In genomic region chr2:27901219-27901618, GRCh38 we compare ENCODE assay signal across 13 cellular contexts. TPM values are rescaled to one million over a fixed set of nuclear protein-coding genes. Genes with fewer than 3 reads are reported as not detected.
DNase-seq lines count a peak whose midpoint lies in the region; ATAC-seq, FAIRE-seq and TF ChIP-seq lines count a peak whose summit lies in the region.
"Had no signal": no experiment of that assay in that cellular context is flagged by ENCODE, and none has a peak within 500 bp of the region (broad histone marks: within the 10 kb centered on the region; RNA-seq: fewer than 3 reads in every experiment).

No MANE protein-coding gene starts in this region.

- H2AFZ ChIP-seq in ACC112 (ENCODE audit: low read length, unreplicated experiment) (no peak overlapping the region), keratinocyte (ENCODE audit: control insufficient read depth, low read length) (no peak overlapping the region)
- H2AFZ ChIP-seq: hepatocyte had no signal

- H3K4me3 Mint-ChIP-seq in activated CD4-positive, alpha-beta T cell treated with anti-CD3 and anti-CD28 coated beads, Interleukin-2, amount 10 ng/mL, durations not matched to agents 24 days and 14 days: no peak overlapping the region
- H3K4me3 Mint-ChIP-seq: CD8-positive, alpha-beta T cell had no signal

- H3K9me3 ChIP-seq in keratinocyte (ENCODE audit: control insufficient read depth, low read depth, low read length): no peaks in the 10 kb centered on the region
- H3K9me3 ChIP-seq: Peyer's patch had no signal

- H3K36me3 Mint-ChIP-seq in activated CD4-positive, alpha-beta T cell treated with anti-CD3 and anti-CD28 coated beads, Interleukin-2, amount 10 ng/mL, durations not matched to agents 24 days and 14 days (ENCODE audit: low read depth): peaks cover 72% of the 10 kb centered on the region

- DNase-seq in EL (peak; percentile 31), keratinocyte (ENCODE audit: low read depth, low spot score) (no peak), NCI-H524 treated with DMSO at 0.1 percent for 48 hours (lab: John Stamatoyannopoulos, UW) (no peak)
- no peak for DNase-seq in activated CD4-positive, alpha-beta T cell treated with anti-CD3 and anti-CD28 coated beads, Interleukin-2, amount 10 ng/mL, durations not matched to agents 24 days and 14 days
- DNase-seq: CD8-positive, alpha-beta T cell; HCEC 1CT; NCI-H2029 treated with DMSO at 0.1 percent for 48 hours; Peyer's patch had no signal

- H3K9me3 Mint-ChIP-seq in activated CD4-positive, alpha-beta T cell treated with anti-CD3 and anti-CD28 coated beads, Interleukin-2, amount 10 ng/mL, durations not matched to agents 24 days and 14 days: peaks cover 23% of the 10 kb centered on the region
- H3K9me3 Mint-ChIP-seq: CD8-positive, alpha-beta T cell had no signal

- H3K27me3 ChIP-seq in ACC112 (ENCODE audit: insufficient read depth, low read length) (no peaks in the 10 kb centered on the region), keratinocyte (ENCODE audit: control insufficient read depth, extremely low read depth, insufficient read depth, low read length) (no peaks in the 10 kb centered on the region)
- H3K27me3 ChIP-seq: hepatocyte, Peyer's patch had no signal

- TF ChIP-seq CTCF in keratinocyte (optimal IDR thresholded peaks at IDR 0.05 in 1 of 3, IDR thresholded peaks at IDR 0.05 in 1 of 3, conservative IDR thresholded peaks at IDR 0.05 in 1 of 3; ENCODE audit: extremely low read depth in 1 of 3, insufficient read depth in 2 of 3, low read length in 3 of 3): no peak

- intact Hi-C loops in activated CD4-positive, alpha-beta T cell treated with anti-CD3 and anti-CD28 coated beads, Interleukin-2, amount 10 ng/mL, durations not matched to agents 24 days and 14 days (cut with micrococcal nuclease): loop anchor here (1.0 to 10.0 kb wide), 2 partner anchors 8 to 374 kb away; no protein-coding TSS in a partner anchor

- dilution Hi-C loops in keratinocyte (cut with MboI; ENCODE audit: extremely low pct_ligation_motif_present, low sequenced_read_pairs): no loop called here

- H3K36me3 ChIP-seq in ACC112 (ENCODE audit: insufficient read depth, low read length) (peaks cover 20% of the 10 kb centered on the region), keratinocyte (ENCODE audit: control insufficient read depth in 2 of 2, extremely low read depth in 1 of 2, insufficient read depth in 2 of 2, low read length in 2 of 2) (peaks cover 0 to 3% of the 10 kb centered on the region in 2 experiments)

- peak overlapping the region; percentile 19 for H3K27ac Mint-ChIP-seq in activated CD4-positive, alpha-beta T cell treated with anti-CD3 and anti-CD28 coated beads, Interleukin-2, amount 10 ng/mL, durations not matched to agents 24 days and 14 days
- H3K27ac Mint-ChIP-seq: CD8-positive, alpha-beta T cell had no signal

- peaks cover 52% of the 10 kb centered on the region for H3K4me1 Mint-ChIP-seq in activated CD4-positive, alpha-beta T cell treated with anti-CD3 and anti-CD28 coated beads, Interleukin-2, amount 10 ng/mL, durations not matched to agents 24 days and 14 days

- peaks cover 25% of the 10 kb centered on the region for H3K4me1 ChIP-seq in ACC112 (ENCODE audit: control insufficient read depth, insufficient read depth, low read length, unreplicated experiment)
- H3K4me1 ChIP-seq in keratinocyte (ENCODE audit: control insufficient read depth, extremely low read depth, insufficient read depth, low read length): peaks cover 5% of the 10 kb centered on the region
- H3K4me1 ChIP-seq: Peyer's patch had no signal

- peak overlapping the region; percentile 19; the same call in 1 of the 2 replicates for H3K27ac ChIP-seq in ACC112 (ENCODE audit: low read depth, low read length)
- no peak overlapping the region for H3K27ac ChIP-seq in keratinocyte (ENCODE audit: control insufficient read depth, insufficient read depth, low read length)
- H3K27ac ChIP-seq: hepatocyte, Peyer's patch had no signal

- no peak overlapping the region for H3K4me2 ChIP-seq in keratinocyte (ENCODE audit: control insufficient read depth, extremely low read depth, insufficient read depth, low read depth, low read length)
- H3K4me2 ChIP-seq: hepatocyte had no signal

- no peak for TF ChIP-seq POLR2A in GM18505 (IDR thresholded peaks at IDR 0.05; ENCODE audit: borderline replicate concordance, extremely low read depth, insufficient read depth, insufficient read length)

- H3K79me2 ChIP-seq in ACC112 (ENCODE audit: control insufficient read depth, insufficient read depth, low read length, unreplicated experiment) (peaks cover 4% of the 10 kb centered on the region), keratinocyte (ENCODE audit: control insufficient read depth, insufficient read depth, low read length) (no peaks in the 10 kb centered on the region)

- H3K27me3 Mint-ChIP-seq in activated CD4-positive, alpha-beta T cell treated with anti-CD3 and anti-CD28 coated beads, Interleukin-2, amount 10 ng/mL, durations not matched to agents 24 days and 14 days: no peaks in the 10 kb centered on the region

- no peaks in the 10 kb centered on the region for H3K9me1 ChIP-seq in keratinocyte (ENCODE audit: control insufficient read depth, extremely low read depth, insufficient read depth, low read length)

- no peak overlapping the region for H3K9ac ChIP-seq in keratinocyte (ENCODE audit: control insufficient read depth, extremely low read depth, insufficient read depth, low read length)

- ATAC-seq in HG03378 (IDR thresholded peaks at IDR 0.05; ENCODE audit: unreplicated experiment) (no peak), GM18505 (IDR thresholded peaks at IDR 0.05; ENCODE audit: unreplicated experiment) (no peak), HG03139 (IDR thresholded peaks at IDR 0.05; ENCODE audit: unreplicated experiment) (no peak)
- ATAC-seq: CD8-positive, alpha-beta T cell had no signal

- peak; percentile 29 for FAIRE-seq in keratinocyte (lab: Jason Lieb, UNC)

- H4K20me1 ChIP-seq in keratinocyte (ENCODE audit: control insufficient read depth, extremely low read depth, insufficient read depth, low read length): no peaks in the 10 kb centered on the region

- H3K4me3 ChIP-seq in ACC112 (ENCODE audit: low read depth, low read length) (no peak overlapping the region), keratinocyte (ENCODE audit: control insufficient read depth in 2 of 3, extremely low read depth in 1 of 3, insufficient read depth in 2 of 3, low read depth in 1 of 3, low read length in 3 of 3) (no peak overlapping the region)
- H3K4me3 ChIP-seq: hepatocyte, Peyer's patch had no signal

RNA-seq across cellular contexts. Expression of gene BABAM2, which starts 10.7 kb away (rescaled TPM):
- 45.9 and 46.7 TPM in 2 replicates for total RNA-seq in activated CD4-positive, alpha-beta T cell treated with anti-CD3 and anti-CD28 coated beads, Interleukin-2, amount 10 ng/mL, durations not matched to agents 24 days and 14 days
- polyA plus RNA-seq in keratinocyte: 24.3 to 30.3 TPM (median 29.8 TPM) in 3 replicates
- polyA plus RNA-seq in keratinocyte (2011; ENCODE audit: low read depth): 5.8 TPM
- polyA plus RNA-seq in keratinocyte (2011; cell fraction: cytosol; rRNA removed): 29.7 and 48.3 TPM in 2 replicates
- polyA plus RNA-seq in keratinocyte (2011; cell fraction: nucleus; rRNA removed): 29.3 and 30.2 TPM in 2 replicates
- polyA plus RNA-seq in keratinocyte (2012; ENCODE audit: low replicate concordance): 28.1 and 29.8 TPM in 2 replicates
- 16.4 to 31.4 TPM (median 28.3 TPM) in 3 replicates for polyA minus RNA-seq in keratinocyte
- 17.6 TPM for polyA minus RNA-seq in keratinocyte (2011; cell fraction: cytosol; rRNA and poly(A)+ RNA removed)
- 20.4 and 55.5 TPM in 2 replicates for polyA minus RNA-seq in keratinocyte (2011; cell fraction: nucleus; rRNA and poly(A)+ RNA removed)

RNA-seq across cellular contexts. Expression of gene RBKS, which starts 11.0 kb away (rescaled TPM):
- total RNA-seq in activated CD4-positive, alpha-beta T cell treated with anti-CD3 and anti-CD28 coated beads, Interleukin-2, amount 10 ng/mL, durations not matched to agents 24 days and 14 days: 1.3 and 1.4 TPM in 2 replicates
- 1.5 to 1.9 TPM (median 1.8 TPM) in 3 replicates for polyA plus RNA-seq in keratinocyte
- 0.31 TPM for polyA plus RNA-seq in keratinocyte (2011; ENCODE audit: low read depth)
- polyA plus RNA-seq in keratinocyte (2011; cell fraction: cytosol; rRNA removed): 2.0 and 2.3 TPM in 2 replicates
- 1.7 and 2.5 TPM in 2 replicates for polyA plus RNA-seq in keratinocyte (2011; cell fraction: nucleus; rRNA removed)
- 1.4 and 1.6 TPM in 2 replicates for polyA plus RNA-seq in keratinocyte (2012; ENCODE audit: low replicate concordance)
- polyA minus RNA-seq in keratinocyte: 0.30 to 2.2 TPM (median 1.1 TPM) in 3 replicates
- not detected for polyA minus RNA-seq in keratinocyte (2011; cell fraction: cytosol; rRNA and poly(A)+ RNA removed)
- 1.4 and 1.7 TPM in 2 replicates for polyA minus RNA-seq in keratinocyte (2011; cell fraction: nucleus; rRNA and poly(A)+ RNA removed)
